ENCODE assay signal across 22 cellular contexts in genomic region chr17:21297026-21297520, GRCh38. TPM values are rescaled to one million over a fixed set of nuclear protein-coding genes. Genes with fewer than 3 reads are reported as not detected.
A peak's percentile ranks its signal among the peaks of the same experiment; 100 is the strongest.
DNase-seq lines count a peak whose midpoint lies in the region; ATAC-seq, FAIRE-seq and TF ChIP-seq lines count a peak whose summit lies in the region.
"Had no signal": no experiment of that assay in that cellular context is flagged by ENCODE, and none has a peak within 500 bp of the region (broad histone marks: within the 10 kb centered on the region; RNA-seq: fewer than 3 reads in every experiment).

No MANE protein-coding gene starts in this region.

- H3K4me3 ChIP-seq in AG10803 (ENCODE audit: low read length) = no peak overlapping the region
- no peak overlapping the region for H3K4me3 ChIP-seq in trophoblast cell (ENCODE audit: low read depth, low read length)
- H3K4me3 ChIP-seq in WERI-Rb-1 (ENCODE audit: low read depth, low read length) = no peak overlapping the region
- H3K4me3 ChIP-seq: adrenal gland, esophagus squamous epithelium, smooth muscle cell, uterus had no signal

- no peak for ATAC-seq in GM21723 (IDR thresholded peaks at IDR 0.05; ENCODE audit: unreplicated experiment)

- DNase-seq in AG10803 (ENCODE audit: low read depth) (peak; percentile 48), H9 (no peak), fibroblast of gingiva (ENCODE audit: low read depth) (peak; percentile 44), trophoblast cell (peak; percentile 58 to 60), D721Med (ENCODE audit: insufficient read length, low spot score) (no peak), mesothelial cell of epicardium (ENCODE audit: low spot score in 2 of 2, unreplicated experiment in 2 of 2) (no peak), WERI-Rb-1 (no peak)
- DNase-seq: activated CD4-positive, alpha-beta T cell treated with anti-CD3 and anti-CD28 coated beads for 48 hours; activated CD8-positive, alpha-beta memory T cell treated with anti-CD3 and anti-CD28 coated beads, Interleukin-2, amount 50 U/mL, for 4 hours; activated effector memory CD4-positive, alpha-beta T cell treated with anti-CD3 and anti-CD28 coated beads, Interleukin-2, amount 50 U/mL, for 16 hours; CD4-positive, CD25-positive, alpha-beta regulatory T cell; DMS79; esophagus squamous epithelium; head of caudate nucleus; NCI-H1105 treated with DMSO at 0.1 percent for 48 hours; NCI-H69; Right ventricle myocardium superior; stimulated activated CD4-positive, alpha-beta T cell treated with anti-CD3 and anti-CD28 coated beads, Interleukin-4, amount 100 ng/mL, for 24 hours; uterus had no signal

- H3K14ac ChIP-seq in H9 (ENCODE audit: insufficient read depth, low read length) (no peak overlapping the region; the same call in 1 of the 2 replicates), trophoblast cell (ENCODE audit: low read length) (no peak overlapping the region)

- H3K9me3 Mint-ChIP-seq in H9 (peaks cover 74 to 92% of the 10 kb centered on the region in 2 experiments), mesothelial cell of epicardium (peaks cover 4% of the 10 kb centered on the region)

- H2BK120ac ChIP-seq in H9 (ENCODE audit: low read depth, low read length, poor library complexity, severe bottlenecking) (no peak overlapping the region), trophoblast cell (ENCODE audit: insufficient read depth, low read length, poor library complexity) (no peak overlapping the region)

- H4K5ac ChIP-seq in H9 (ENCODE audit: insufficient read length, low read depth, low read length) = no peak overlapping the region

- no peak overlapping the region for H2BK5ac ChIP-seq in H9 (ENCODE audit: insufficient read length, low read length)
- no peak overlapping the region for H2BK5ac ChIP-seq in trophoblast cell (ENCODE audit: low read depth, low read length, poor library complexity)

- peak overlapping the region; percentile 15 for H3K18ac ChIP-seq in H9 (ENCODE audit: insufficient read length, low read depth, low read length)
- no peak overlapping the region for H3K18ac ChIP-seq in trophoblast cell (ENCODE audit: low read length)

- no peak overlapping the region for H2BK20ac ChIP-seq in H9 (ENCODE audit: low read depth, low read length, poor library complexity, severe bottlenecking)

- no CpG with 5 or more reads among the region's 10 CpGs for WGBS in H9 (ENCODE audit: extremely low coverage, insufficient read length, low lambda C conversion rate)
- no CpG with 5 or more reads among the region's 10 CpGs for WGBS in trophoblast cell (ENCODE audit: extremely low coverage, insufficient coverage, insufficient read length)

- no peak overlapping the region for H3K27ac Mint-ChIP-seq in H9
- H3K27ac Mint-ChIP-seq in mesothelial cell of epicardium = no peak overlapping the region

- H3K4me1 ChIP-seq in H9 (ENCODE audit: insufficient read depth, low read length) (no peaks in the 10 kb centered on the region), trophoblast cell (ENCODE audit: control insufficient read depth in 1 of 2, insufficient read depth in 2 of 2, low read length in 2 of 2) (no peaks in the 10 kb centered on the region)
- H3K4me1 ChIP-seq: uterus had no signal

- peaks cover 14 to 42% (median 18%) of the 10 kb centered on the region in 3 experiments for H3K36me3 Mint-ChIP-seq in H9 (ENCODE audit: insufficient read depth in 1 of 3, low read depth in 3 of 3)
- peaks cover 15% of the 10 kb centered on the region for H3K36me3 Mint-ChIP-seq in mesothelial cell of epicardium

- H3K23ac ChIP-seq in H9 (ENCODE audit: insufficient read length, low read depth, low read length) = no peak overlapping the region
- no peak overlapping the region for H3K23ac ChIP-seq in trophoblast cell (ENCODE audit: low read length)

- H3K9ac ChIP-seq in H9 (ENCODE audit: extremely low read depth, insufficient read length, low read length) = no peak overlapping the region
- H3K9ac ChIP-seq in trophoblast cell (ENCODE audit: low read length) = no peak overlapping the region

- H2BK15ac ChIP-seq in H9 (ENCODE audit: low read depth, low read length) = no peak overlapping the region; the same call in 1 of the 2 replicates

- H3K79me1 ChIP-seq in H9 (ENCODE audit: insufficient read depth, low read depth, low read length, poor library complexity, severe bottlenecking) (no peaks in the 10 kb centered on the region), trophoblast cell (ENCODE audit: low read length) (no peaks in the 10 kb centered on the region)

- H3K4me2 ChIP-seq in H9 (ENCODE audit: insufficient read depth, insufficient read length, low read length) (no peak overlapping the region), trophoblast cell (ENCODE audit: low read length) (no peak overlapping the region)
- H3K4me2 ChIP-seq: smooth muscle cell had no signal

- H4K8ac ChIP-seq in H9 (replicated peaks; ENCODE audit: insufficient read length, low read depth, low read length) (no peak overlapping the region), trophoblast cell (ENCODE audit: low read depth, low read length) (no peak overlapping the region)

- H3K27ac ChIP-seq in H9 (ENCODE audit: insufficient read length, low read depth, low read length) (no peak overlapping the region), trophoblast cell (ENCODE audit: low read depth, low read length) (no peak overlapping the region), WERI-Rb-1 (no peak overlapping the region)
- H3K27ac ChIP-seq: esophagus squamous epithelium, uterus had no signal

- no peak overlapping the region; the same call in 1 of the 2 replicates for H3K4ac ChIP-seq in H9 (ENCODE audit: low read depth, low read length)
- no peak overlapping the region for H3K4ac ChIP-seq in trophoblast cell (ENCODE audit: low read depth, low read length)

- H3K4me3 Mint-ChIP-seq in H9 (no peak overlapping the region), mesothelial cell of epicardium (no peak overlapping the region)
- H3K4me3 Mint-ChIP-seq: CD4-positive, CD25-positive, alpha-beta regulatory T cell had no signal

- H3K27me3 ChIP-seq in H9 (ENCODE audit: insufficient read depth, low read length) (no peaks in the 10 kb centered on the region), trophoblast cell (ENCODE audit: insufficient read depth, low read length) (no peaks in the 10 kb centered on the region), WERI-Rb-1 (ENCODE audit: insufficient read depth, low read depth, severe bottlenecking) (peaks cover 17% of the 10 kb centered on the region)
- H3K27me3 ChIP-seq: adrenal gland, esophagus squamous epithelium, uterus had no signal

- H4K91ac ChIP-seq in H9 (ENCODE audit: insufficient read length, low read depth, low read length) (no peak overlapping the region), trophoblast cell (ENCODE audit: low read depth, low read length) (no peak overlapping the region)

- no peak overlapping the region for H3T11ph ChIP-seq in H9 (ENCODE audit: low read length)

- H3K79me2 ChIP-seq in H9 (ENCODE audit: insufficient read depth, low read length) (0 out of 2 replicates have a peak, but pooled peaks cover 2% of the 10 kb centered on the region), trophoblast cell (ENCODE audit: control insufficient read depth, insufficient read depth, low read length, poor library complexity) (no peaks in the 10 kb centered on the region)

- H3K27me3 Mint-ChIP-seq in H9 (ENCODE audit: low read depth) (peaks cover 4% of the 10 kb centered on the region), mesothelial cell of epicardium (ENCODE audit: low read depth) (no peaks in the 10 kb centered on the region)
- H3K27me3 Mint-ChIP-seq: CD4-positive, CD25-positive, alpha-beta regulatory T cell had no signal

- peaks cover 46% of the 10 kb centered on the region for H3K9me3 ChIP-seq in H9 (ENCODE audit: control insufficient read depth, low read depth, low read length)
- H3K9me3 ChIP-seq in trophoblast cell (ENCODE audit: insufficient read depth, low read depth, low read length) = peaks cover 49% of the 10 kb centered on the region
- no peaks in the 10 kb centered on the region for H3K9me3 ChIP-seq in WERI-Rb-1 (ENCODE audit: severe bottlenecking)
- H3K9me3 ChIP-seq: adrenal gland, esophagus squamous epithelium, uterus had no signal

- H2BK12ac ChIP-seq in H9 (ENCODE audit: insufficient read length, low read depth, low read length) (no peak overlapping the region), trophoblast cell (ENCODE audit: low read length) (no peak overlapping the region)

- H3K36me3 ChIP-seq in trophoblast cell (ENCODE audit: control insufficient read depth in 1 of 2, insufficient read depth in 2 of 2, low read length in 2 of 2) (peaks cover 30 to 31% of the 10 kb centered on the region in 2 experiments), WERI-Rb-1 (peaks cover 10% of the 10 kb centered on the region; the same call in 1 of the 2 replicates)
- H3K36me3 ChIP-seq: uterus had no signal

- H3K4me1 Mint-ChIP-seq in H9 (no peaks in the 10 kb centered on the region), mesothelial cell of epicardium (no peaks in the 10 kb centered on the region)

- H3K56ac ChIP-seq in H9 (ENCODE audit: insufficient read length, low read depth, low read length) = no peak overlapping the region

- no peaks in the 10 kb centered on the region for H3K23me2 ChIP-seq in H9 (ENCODE audit: insufficient read length, low read depth, low read length, poor library complexity, severe bottlenecking)

- no peak for FAIRE-seq in D721Med (lab: Jason Lieb, UNC)

- no peak overlapping the region for H4K12ac ChIP-seq in trophoblast cell (ENCODE audit: low read depth, low read length)

- peaks cover 2% of the 10 kb centered on the region for H4K20me1 ChIP-seq in H9 (ENCODE audit: control insufficient read depth, insufficient read depth, insufficient read length)

- H2AK5ac ChIP-seq in H9 (ENCODE audit: insufficient read length, low read length) = no peak overlapping the region
- H2AK5ac ChIP-seq in trophoblast cell (ENCODE audit: low read length) = no peak overlapping the region

- TF ChIP-seq CTCF in AG10803 (conservative IDR thresholded peaks at IDR 0.05; ENCODE audit: low read length) (no peak), H9 (conservative IDR thresholded peaks at IDR 0.05) (no peak), D721Med (IDR thresholded peaks at IDR 0.05; ENCODE audit: insufficient read depth, missing control alignments) (no peak), mesothelial cell of epicardium (IDR thresholded peaks at IDR 0.05; ENCODE audit: unreplicated experiment) (no peak), WERI-Rb-1 (IDR thresholded peaks at IDR 0.05; ENCODE audit: low read depth, low read length) (no peak)

- H2AFZ ChIP-seq in H9 (ENCODE audit: low read length) = no peak overlapping the region
- H2AFZ ChIP-seq in trophoblast cell (ENCODE audit: insufficient read depth, low read length, poor library complexity) = no peak overlapping the region

RNA-seq across cellular contexts. Expression of gene MAP2K3, which starts 12.6 kb away (rescaled TPM):
- total RNA-seq in H9 (2021) (26.1 and 27.0 TPM in 2 replicates), mesothelial cell of epicardium (24.5 to 26.8 TPM (median 26.0 TPM) in 3 replicates)
- 23.0 and 23.8 TPM in 2 replicates for polyA plus RNA-seq in trophoblast cell (2013)

RNA-seq across cellular contexts. Expression of gene NATD1, which starts 43.9 kb away (rescaled TPM):
- total RNA-seq in H9 (2021) (7.3 and 7.5 TPM in 2 replicates), mesothelial cell of epicardium (12.3 to 12.7 TPM (median 12.7 TPM) in 3 replicates)
- polyA plus RNA-seq in trophoblast cell (2013) = 30.2 and 32.0 TPM in 2 replicates

Comparison
In these comparisons a context has a peak if more than half of its experiments do, and no peak if none do; other contexts are left out.
1. DNase-seq: peak in AG10803 (single experiment), fibroblast of gingiva (single experiment) and trophoblast cell (2 of 2); none in H9 (single experiment), D721Med (single experiment), mesothelial cell of epicardium (0 of 2) and WERI-Rb-1 (single experiment).